In genomic region chr3:24300949-24301348, GRCh38 we compare ENCODE assay signal across 19 cellular contexts.
"Had no signal": no experiment of that assay in that cellular context is flagged by ENCODE, and none has a peak within 500 bp of the region (broad histone marks: within the 10 kb centered on the region; RNA-seq: fewer than 3 reads in every experiment).

No MANE protein-coding gene starts in this region.

- H3K9me3 ChIP-seq: esophagus muscularis mucosa, gastrocnemius medialis, mucosa of descending colon, stomach, thoracic aorta, transverse colon had no signal

- H3K4me3 ChIP-seq: esophagus muscularis mucosa, gastrocnemius medialis, lung, mucosa of descending colon, stomach, thoracic aorta, transverse colon had no signal

- ATAC-seq: effector memory CD8-positive, alpha-beta T cell; gastrocnemius medialis; left ventricle myocardium superior; mucosa of descending colon; naive thymus-derived CD8-positive, alpha-beta T cell; sciatic nerve had no signal

- DNase-seq: cortex of kidney; effector memory CD8-positive, alpha-beta T cell; gastrocnemius medialis; glutamatergic neuron; immature natural killer cell; left cardiac atrium; left ventricle myocardium superior; mucosa of descending colon; naive thymus-derived CD8-positive, alpha-beta T cell; posterior cingulate gyrus; stimulated activated CD4-positive, alpha-beta T cell treated with anti-CD3 and anti-CD28 coated beads, Interleukin-2, amount 100 ng/mL, for 24 hours; stimulated activated naive CD4-positive, alpha-beta T cell; stomach; substantia nigra; transverse colon had no signal

- H3K36me3 ChIP-seq: esophagus muscularis mucosa, gastrocnemius medialis, stomach, thoracic aorta, transverse colon had no signal

- H3K27ac ChIP-seq: esophagus muscularis mucosa, thoracic aorta, transverse colon had no signal

- H3K27me3 ChIP-seq: esophagus muscularis mucosa, gastrocnemius medialis, stomach, transverse colon had no signal
